Comparison of ENCODE assay signal across 1 cellular context in the genomic region with DNA sequence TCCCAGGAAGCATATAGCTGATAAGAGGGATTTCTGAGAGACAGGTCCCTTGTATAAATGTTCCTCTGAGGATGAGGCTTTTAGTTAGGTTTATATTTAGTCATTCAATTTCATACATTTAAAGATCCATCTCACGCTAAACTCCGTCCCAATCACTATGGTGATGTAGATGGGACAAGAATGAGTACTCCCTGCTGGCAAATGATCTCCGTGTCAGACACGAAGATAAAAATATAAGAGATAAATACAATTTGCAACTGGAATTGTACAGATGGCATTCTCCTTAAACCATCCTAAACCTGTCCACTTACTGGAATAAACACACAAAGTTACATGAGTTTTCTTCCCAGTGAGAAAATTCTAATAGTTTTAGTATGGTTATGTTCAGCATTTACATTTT.
TF ChIP-seq lines count a peak whose summit lies in the region.

No MANE protein-coding gene starts in this region.

TF ChIP-seq in H1, 55 proteins besides CTCF, POLR2A, EP300 and RAD21 (continued from another document):
- TF ChIP-seq TAF7 (optimal IDR thresholded peaks at IDR 0.05; ENCODE audit: borderline replicate concordance, low read depth, low read length) (no peak), SIX5 (IDR thresholded peaks at IDR 0.05; ENCODE audit: low read depth, low read length) (no peak), TCF12 (IDR thresholded peaks at IDR 0.05; ENCODE audit: low read depth, low read length) (no peak), KDM5A (IDR thresholded peaks at IDR 0.05; ENCODE audit: low read length) (no peak)
